ENCODE assay signal across 1 cellular context in the genomic region with DNA sequence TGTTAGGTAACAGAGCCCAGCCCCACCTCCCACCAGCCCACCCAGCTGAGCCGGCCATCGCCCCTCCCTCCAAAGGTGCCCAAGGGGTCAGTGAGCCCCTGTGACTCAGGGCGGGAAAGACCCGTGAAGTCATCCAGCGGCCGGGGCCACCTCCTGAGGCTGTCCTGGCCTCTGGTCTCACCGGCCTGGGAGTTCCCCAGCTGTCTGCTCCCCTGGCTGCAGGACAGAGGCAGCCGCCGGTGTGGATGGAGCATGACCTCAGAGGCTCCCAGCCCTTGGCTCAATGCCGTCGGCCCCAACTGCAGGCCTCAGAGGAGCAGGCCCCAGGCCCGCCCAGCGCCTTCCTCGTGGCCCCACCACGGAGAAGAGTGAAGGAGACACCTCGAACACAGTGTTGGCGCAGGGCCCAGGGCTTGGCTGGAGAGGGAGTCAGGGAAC.
TF ChIP-seq lines count a peak whose summit lies in the region.

No MANE protein-coding gene starts in this region.

TF ChIP-seq in GM12878, 131 proteins besides CTCF, POLR2A, EP300 and RAD21:
- 0 out of 2 replicates have a peak, but pooled peaks have one; percentile 6 for TF ChIP-seq EED (IDR thresholded peaks at IDR 0.05; ENCODE audit: low read depth)
- no peak for TF ChIP-seq YY1 (IDR thresholded peaks at IDR 0.05; ENCODE audit: low read depth, low read length)
- TF ChIP-seq, protein P1, sequence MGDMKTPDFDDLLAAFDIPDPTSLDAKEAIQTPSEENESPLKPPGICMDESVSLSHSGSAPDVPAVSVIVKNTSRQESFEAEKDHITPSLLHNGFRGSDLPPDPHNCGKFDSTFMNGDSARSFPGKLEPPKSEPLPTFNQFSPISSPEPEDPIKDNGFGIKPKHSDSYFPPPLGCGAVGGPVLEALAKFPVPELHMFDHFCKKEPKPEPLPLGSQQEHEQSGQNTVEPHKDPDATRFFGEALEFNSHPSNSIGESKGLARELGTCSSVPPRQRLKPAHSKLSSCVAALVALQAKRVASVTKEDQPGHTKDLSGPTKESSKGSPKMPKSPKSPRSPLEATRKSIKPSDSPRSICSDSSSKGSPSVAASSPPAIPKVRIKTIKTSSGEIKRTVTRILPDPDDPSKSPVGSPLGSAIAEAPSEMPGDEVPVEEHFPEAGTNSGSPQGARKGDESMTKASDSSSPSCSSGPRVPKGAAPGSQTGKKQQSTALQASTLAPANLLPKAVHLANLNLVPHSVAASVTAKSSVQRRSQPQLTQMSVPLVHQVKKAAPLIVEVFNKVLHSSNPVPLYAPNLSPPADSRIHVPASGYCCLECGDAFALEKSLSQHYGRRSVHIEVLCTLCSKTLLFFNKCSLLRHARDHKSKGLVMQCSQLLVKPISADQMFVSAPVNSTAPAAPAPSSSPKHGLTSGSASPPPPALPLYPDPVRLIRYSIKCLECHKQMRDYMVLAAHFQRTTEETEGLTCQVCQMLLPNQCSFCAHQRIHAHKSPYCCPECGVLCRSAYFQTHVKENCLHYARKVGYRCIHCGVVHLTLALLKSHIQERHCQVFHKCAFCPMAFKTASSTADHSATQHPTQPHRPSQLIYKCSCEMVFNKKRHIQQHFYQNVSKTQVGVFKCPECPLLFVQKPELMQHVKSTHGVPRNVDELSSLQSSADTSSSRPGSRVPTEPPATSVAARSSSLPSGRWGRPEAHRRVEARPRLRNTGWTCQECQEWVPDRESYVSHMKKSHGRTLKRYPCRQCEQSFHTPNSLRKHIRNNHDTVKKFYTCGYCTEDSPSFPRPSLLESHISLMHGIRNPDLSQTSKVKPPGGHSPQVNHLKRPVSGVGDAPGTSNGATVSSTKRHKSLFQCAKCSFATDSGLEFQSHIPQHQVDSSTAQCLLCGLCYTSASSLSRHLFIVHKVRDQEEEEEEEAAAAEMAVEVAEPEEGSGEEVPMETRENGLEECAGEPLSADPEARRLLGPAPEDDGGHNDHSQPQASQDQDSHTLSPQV (IDR thresholded peaks at IDR 0.05): no peak
- TF ChIP-seq MTA2 (IDR thresholded peaks at IDR 0.05; ENCODE audit: low read depth): no peak
- TF ChIP-seq ZBED1 (IDR thresholded peaks at IDR 0.05; ENCODE audit: borderline replicate concordance): no peak
